15 cellular contexts compared by ENCODE assay signal in genomic region chr9:108787664-108788048, GRCh38.
A peak's percentile ranks its signal among the peaks of the same experiment; 100 is the strongest.
DNase-seq lines count a peak whose midpoint lies in the region; ATAC-seq, FAIRE-seq and TF ChIP-seq lines count a peak whose summit lies in the region.
"Had no signal": no experiment of that assay in that cellular context is flagged by ENCODE, and none has a peak within 500 bp of the region (broad histone marks: within the 10 kb centered on the region; RNA-seq: fewer than 3 reads in every experiment).

No MANE protein-coding gene starts in this region.

- H3K27ac ChIP-seq in GM23338 (ENCODE audit: low read depth) (no peak overlapping the region), H1 (ENCODE audit: low read depth, low read length) (no peak overlapping the region), prostate gland (no peak overlapping the region)
- H3K27ac ChIP-seq: pancreas, SJCRH30 had no signal

- H3K23me2 ChIP-seq in H1 (ENCODE audit: low read depth, low read length) = no peaks in the 10 kb centered on the region

- H3K9me2 ChIP-seq in GM23338 (ENCODE audit: insufficient read depth) = peaks cover 2% of the 10 kb centered on the region; the same call in 1 of the 2 replicates

- no peak for TF ChIP-seq EP300 in H1 (IDR thresholded peaks at IDR 0.05; ENCODE audit: borderline replicate concordance in 1 of 2, low read depth in 2 of 2, low read length in 2 of 2)

- H2BK5ac ChIP-seq in H1 (ENCODE audit: low read depth, low read length) = no peak overlapping the region; the same call in 1 of the 2 replicates

- H3K9me3 ChIP-seq in H1 (ENCODE audit: insufficient read depth in 2 of 2, low read depth in 1 of 2, low read length in 1 of 2) (peaks cover under 1 to 3% of the 10 kb centered on the region in 2 experiments; a peak in 2 of 4 replicates), prostate gland (no peaks in the 10 kb centered on the region)
- H3K9me3 ChIP-seq: pancreas, SJCRH30 had no signal

- no peak overlapping the region for H3K14ac ChIP-seq in H1 (ENCODE audit: insufficient read length)

- POLR2A ChIA-PET in H1 (lab: Charles Lee; ENCODE audit: partially characterized antibody) = no interaction called here
- POLR2A ChIA-PET in naive thymus-derived CD8-positive, alpha-beta T cell (lab: Charles Lee) = no interaction called here

- H2AFZ ChIP-seq in GM23338 (peak overlapping the region; percentile 83), H1 (ENCODE audit: low read length) (no peak overlapping the region)

- no peak overlapping the region for H4K91ac ChIP-seq in H1 (replicated peaks; ENCODE audit: insufficient read length, low read length)

- H3F3A ChIP-seq in GM23338 (replicated peaks; ENCODE audit: low read depth) = no peaks in the 10 kb centered on the region

- H3K79me2 ChIP-seq in GM23338 (replicated peaks; ENCODE audit: insufficient read depth) (no peaks in the 10 kb centered on the region), H1 (ENCODE audit: control insufficient read depth in 1 of 2, insufficient read depth in 2 of 2, low read length in 2 of 2) (no peaks in the 10 kb centered on the region)

- H3K4me3 Mint-ChIP-seq in GM23338 = no peak overlapping the region
- H3K4me3 Mint-ChIP-seq in naive thymus-derived CD8-positive, alpha-beta T cell = no peak overlapping the region
- H3K4me3 Mint-ChIP-seq: B cell; central memory CD8-positive, alpha-beta T cell had no signal

- DNase-seq in GM23338 (ENCODE audit: low spot score) (peak; percentile 14), NCI-H524 treated with DMSO at 0.1 percent for 48 hours (lab: John Stamatoyannopoulos, UW) (peak; percentile 48), H1 (ENCODE audit: low read depth in 1 of 2, low spot score in 2 of 2) (no peak), prostate gland (ENCODE audit: low spot score) (peak; percentile 20), Right ventricle myocardium superior (no peak), NCI-H345 treated with DMSO at 0.1 percent for 48 hours (lab: John Stamatoyannopoulos, UW; ENCODE audit: unreplicated experiment) (no peak)
- DNase-seq in naive thymus-derived CD8-positive, alpha-beta T cell = no peak
- DNase-seq: activated CD4-positive, alpha-beta T cell treated with anti-CD3 and anti-CD28 coated beads for 1 hour; DMS153; GOT3; pancreas; SJCRH30; stimulated activated CD4-positive, alpha-beta T cell treated with anti-CD3 and anti-CD28 coated beads, Interleukin-4, amount 100 ng/mL, for 24 hours had no signal

- H3K27me3 ChIP-seq in GM23338 (ENCODE audit: insufficient read depth) (no peaks in the 10 kb centered on the region), H1 (replicated peaks in 1 of 4; ENCODE audit: control insufficient read depth in 3 of 4, extremely low read depth in 1 of 4, insufficient read depth in 3 of 4, low read length in 3 of 4) (no peaks in the 10 kb centered on the region), prostate gland (replicated peaks; ENCODE audit: insufficient read depth) (no peaks in the 10 kb centered on the region)
- H3K27me3 ChIP-seq: pancreas, SJCRH30 had no signal

- H3K9ac ChIP-seq in H1 (replicated peaks in 1 of 4; ENCODE audit: extremely low read depth in 1 of 4, low read depth in 3 of 4, low read length in 3 of 4) = no peak overlapping the region

- no peaks in the 10 kb centered on the region for H3K27me3 Mint-ChIP-seq in GM23338 (ENCODE audit: insufficient read depth, low read depth, poor library complexity)
- peaks cover 0 to 14% (median 1%) of the 10 kb centered on the region in 5 donors for H3K27me3 Mint-ChIP-seq in naive thymus-derived CD8-positive, alpha-beta T cell

- H3K79me1 ChIP-seq in H1 (ENCODE audit: low read depth, low read length) = no peaks in the 10 kb centered on the region

- H3K23ac ChIP-seq in H1 (ENCODE audit: insufficient read length) = no peak overlapping the region

- H3K4me3 ChIP-seq in GM23338 = no peak overlapping the region
- no peak overlapping the region for H3K4me3 ChIP-seq in H1 (ENCODE audit: extremely low read depth in 1 of 4, insufficient read depth in 2 of 4, low read depth in 3 of 4, low read length in 4 of 4)
- H3K4me3 ChIP-seq in prostate gland = no peak overlapping the region
- H3K4me3 ChIP-seq: pancreas, SJCRH30 had no signal

- no peak overlapping the region for H2BK120ac ChIP-seq in H1 (replicated peaks; ENCODE audit: low read depth, low read length)

- peaks cover 12% of the 10 kb centered on the region; the same call in 1 of the 2 replicates for H3K4me1 ChIP-seq in GM23338 (ENCODE audit: insufficient read depth)
- peaks cover 0 to 3% (median 1%) of the 10 kb centered on the region in 4 experiments; a peak in 2 of 7 replicates for H3K4me1 ChIP-seq in H1 (replicated peaks in 1 of 4; ENCODE audit: control insufficient read depth in 3 of 4, insufficient read depth in 4 of 4, low read length in 3 of 4)
- H3K4me1 ChIP-seq in prostate gland (replicated peaks) = no peaks in the 10 kb centered on the region
- H3K4me1 ChIP-seq: pancreas, SJCRH30 had no signal

- peaks cover 5% of the 10 kb centered on the region; the same call in 2 of the 3 replicates for H3K9me3 Mint-ChIP-seq in GM23338
- H3K9me3 Mint-ChIP-seq in naive thymus-derived CD8-positive, alpha-beta T cell = peaks cover 0 to 10% (median 3%) of the 10 kb centered on the region in 9 donors

- H3K4me1 Mint-ChIP-seq in GM23338 = peaks cover 15% of the 10 kb centered on the region
- H3K4me1 Mint-ChIP-seq in naive thymus-derived CD8-positive, alpha-beta T cell = peaks cover 0 to 18% (median 5%) of the 10 kb centered on the region in 4 donors
- H3K4me1 Mint-ChIP-seq: central memory CD8-positive, alpha-beta T cell had no signal

- ATAC-seq in GM23338 = peak; percentile 23; the same call in 1 of the 3 replicates
- no peak for ATAC-seq in Right ventricle myocardium superior (ENCODE audit: poor library complexity)
- ATAC-seq in naive thymus-derived CD8-positive, alpha-beta T cell = no peak

- 89% methylated on average over 7 of the region's 7 CpGs; no CpG with 5 or more reads in 1 of the 2 experiments for WGBS in H1 (ENCODE audit: extremely low coverage in 1 of 2, insufficient coverage in 1 of 2, insufficient read length in 1 of 2, insufficient replicate concordance in 2 of 2, low coverage in 1 of 2, low lambda C conversion rate in 2 of 2, missing lambda C conversion rate in 1 of 2), 2 experiments
- WGBS in prostate gland = 60% methylated on average over 7 of the region's 7 CpGs

- FAIRE-seq in H1 (lab: Jason Lieb, UNC) = no peak
- FAIRE-seq: pancreas had no signal

- no peak overlapping the region for H4K8ac ChIP-seq in H1 (ENCODE audit: extremely low read depth, insufficient read depth, low read length)

- peak overlapping the region; percentile 35; the same call in 1 of the 2 replicates for H2BK12ac ChIP-seq in H1 (ENCODE audit: low read depth, low read length)

- H3K27ac Mint-ChIP-seq in GM23338 = peak overlapping the region; percentile 0; the same call in 1 of the 2 replicates
- no peak overlapping the region for H3K27ac Mint-ChIP-seq in naive thymus-derived CD8-positive, alpha-beta T cell
- H3K27ac Mint-ChIP-seq: B cell had no signal

- H2BK20ac ChIP-seq in H1 (ENCODE audit: low read length) = no peak overlapping the region

- H3K4me2 ChIP-seq in GM23338 = no peak overlapping the region
- H3K4me2 ChIP-seq in H1 (ENCODE audit: insufficient read depth in 1 of 2, low read depth in 2 of 2, low read length in 2 of 2) = peak overlapping the region in 1 of 2 experiments; percentile 2; a peak in 1 of 4 replicates

- intact Hi-C loops in prostate gland (cut with DNase I) (no loop called here), Right ventricle myocardium superior (cut with DNase I) (no loop called here)

- TF ChIP-seq CTCF in GM23338 (conservative IDR thresholded peaks at IDR 0.05; ENCODE audit: low read depth in 2 of 2) (no peak), H1 (IDR thresholded peaks at IDR 0.05; ENCODE audit: control extremely low read depth in 1 of 3, insufficient read depth in 1 of 3, low read depth in 1 of 3, low read length in 3 of 3) (no peak), prostate gland (IDR thresholded peaks at IDR 0.05) (no peak)

- no peak overlapping the region for H3K56ac ChIP-seq in H1 (replicated peaks; ENCODE audit: insufficient read length, low read depth, low read length)

- H2BK15ac ChIP-seq in H1 (ENCODE audit: low read length) = 0 out of 2 replicates have a peak overlapping the region, but pooled peaks have one; percentile 12

- no peak for TF ChIP-seq POLR2A in H1 (IDR thresholded peaks at IDR 0.05; ENCODE audit: control extremely low read depth in 1 of 2, low read depth in 2 of 2, low read length in 2 of 2)
- TF ChIP-seq POLR2A in prostate gland (IDR thresholded peaks at IDR 0.05) = no peak

- CTCF ChIA-PET in H1 (lab: Charles Lee; ENCODE audit: partially characterized antibody) = interaction anchor here (1.1 to 1.9 kb wide), 2 partner anchors 26 to 27 kb away, joined by 3 to 6 read pairs; no protein-coding TSS in a partner anchor

- no peak overlapping the region for H3K4ac ChIP-seq in H1 (replicated peaks; ENCODE audit: insufficient read length, low read depth, low read length)

- no peak for TF ChIP-seq RAD21 in H1 (IDR thresholded peaks at IDR 0.05 in 1 of 2, conservative IDR thresholded peaks at IDR 0.05 in 1 of 2; ENCODE audit: low read depth in 2 of 2, low read length in 2 of 2)

- H3K18ac ChIP-seq in H1 (ENCODE audit: extremely low read depth, low read length) = no peak overlapping the region

- H4K5ac ChIP-seq in H1 (ENCODE audit: insufficient read length, low read depth, low read length) = no peak overlapping the region

- H3K36me3 ChIP-seq in GM23338 (ENCODE audit: insufficient read depth) = no peaks in the 10 kb centered on the region
- no peaks in the 10 kb centered on the region for H3K36me3 ChIP-seq in H1 (ENCODE audit: control insufficient read depth in 2 of 4, insufficient read depth in 4 of 4, low read length in 3 of 4)
- no peaks in the 10 kb centered on the region for H3K36me3 ChIP-seq in prostate gland
- H3K36me3 ChIP-seq: pancreas, SJCRH30 had no signal

- H4K20me1 ChIP-seq in GM23338 (replicated peaks; ENCODE audit: insufficient read depth) = no peaks in the 10 kb centered on the region
- no peaks in the 10 kb centered on the region for H4K20me1 ChIP-seq in H1 (replicated peaks in 1 of 2; ENCODE audit: control insufficient read depth in 1 of 2, insufficient read depth in 2 of 2, low read length in 2 of 2)

- no peak overlapping the region for H2AK5ac ChIP-seq in H1 (ENCODE audit: low read depth, low read length)

- H3K36me3 Mint-ChIP-seq in GM23338 (ENCODE audit: low read depth) = no peaks in the 10 kb centered on the region
- H3K36me3 Mint-ChIP-seq in naive thymus-derived CD8-positive, alpha-beta T cell = peaks cover 0 to 4% (median 0%) of the 10 kb centered on the region in 3 donors

TF ChIP-seq in H1, 55 proteins besides CTCF, POLR2A, EP300 and RAD21 (continues in another document):
- TF ChIP-seq JUN (IDR thresholded peaks at IDR 0.05; ENCODE audit: low read depth, low read length) = no peak
- TF ChIP-seq, protein P1, sequence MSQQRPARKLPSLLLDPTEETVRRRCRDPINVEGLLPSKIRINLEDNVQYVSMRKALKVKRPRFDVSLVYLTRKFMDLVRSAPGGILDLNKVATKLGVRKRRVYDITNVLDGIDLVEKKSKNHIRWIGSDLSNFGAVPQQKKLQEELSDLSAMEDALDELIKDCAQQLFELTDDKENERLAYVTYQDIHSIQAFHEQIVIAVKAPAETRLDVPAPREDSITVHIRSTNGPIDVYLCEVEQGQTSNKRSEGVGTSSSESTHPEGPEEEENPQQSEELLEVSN (IDR thresholded peaks at IDR 0.05) = peak; percentile 61
- no peak for TF ChIP-seq SP2 (IDR thresholded peaks at IDR 0.05; ENCODE audit: low read length)
- no peak for TF ChIP-seq BRCA1 (IDR thresholded peaks at IDR 0.05; ENCODE audit: low read depth, low read length)
- no peak for TF ChIP-seq TAF1 (IDR thresholded peaks at IDR 0.05; ENCODE audit: low read depth, low read length)

Comparison
In these comparisons a context has a peak if more than half of its experiments do, and no peak if none do; other contexts are left out.
1. DNase-seq: peak in GM23338 (single experiment), NCI-H524 treated with DMSO at 0.1 percent for 48 hours (single experiment) and prostate gland (single experiment); none in H1 (0 of 2), Right ventricle myocardium superior (single experiment), naive thymus-derived CD8-positive, alpha-beta T cell (0 of 10) and NCI-H345 treated with DMSO at 0.1 percent for 48 hours (single experiment).